ENCODE assay signal across 2 cellular contexts in genomic region chr22:19903513-19903912, GRCh38.
A peak's percentile ranks its signal among the peaks of the same experiment; 100 is the strongest.
TF ChIP-seq lines count a peak whose summit lies in the region.

No MANE protein-coding gene starts in this region.

TF ChIP-seq in GM23338, 12 proteins besides CTCF, POLR2A, EP300 and RAD21:
- TF ChIP-seq EZH2phosphoT487 (IDR thresholded peaks at IDR 0.05; ENCODE audit: unreplicated experiment) (no peak), ETS1 (IDR thresholded peaks at IDR 0.05) (no peak), STAT1 (IDR thresholded peaks at IDR 0.05; ENCODE audit: unreplicated experiment) (no peak), JUNB (IDR thresholded peaks at IDR 0.05; ENCODE audit: unreplicated experiment) (no peak), EZH2 (IDR thresholded peaks at IDR 0.05; ENCODE audit: low read depth, unreplicated experiment) (no peak), CREB1 (CRISPR knock-in tag; IDR thresholded peaks at IDR 0.05; ENCODE audit: low read depth) (no peak), REST (IDR thresholded peaks at IDR 0.05; ENCODE audit: unreplicated experiment) (no peak), ZNF462 (CRISPR knock-in tag; IDR thresholded peaks at IDR 0.05) (no peak), ZNF331 (CRISPR knock-in tag; IDR thresholded peaks at IDR 0.05; ENCODE audit: low read depth) (no peak), ZNF114 (CRISPR knock-in tag; IDR thresholded peaks at IDR 0.05) (no peak), NANOG (IDR thresholded peaks at IDR 0.05; ENCODE audit: borderline replicate concordance) (no peak), POLR2AphosphoS5 (IDR thresholded peaks at IDR 0.05; ENCODE audit: low read depth) (no peak)
TF ChIP-seq in GM23338: peak in this region for 0.

TF ChIP-seq in K562, 482 proteins besides CTCF, POLR2A, EP300 and RAD21:
- TF ChIP-seq HES1 (IDR thresholded peaks at IDR 0.05; ENCODE audit: low read depth) (no peak), ETS1 (conservative IDR thresholded peaks at IDR 0.05; ENCODE audit: control insufficient read depth, low read depth, low read length) (no peak), HMGN3 (IDR thresholded peaks at IDR 0.05; ENCODE audit: borderline replicate concordance, extremely low read depth, insufficient read length, low read depth, low read length) (peak; percentile 34), ZFP30 (CRISPR knock-in tag; IDR thresholded peaks at IDR 0.05; ENCODE audit: borderline replicate concordance) (no peak), BHLHE40 (IDR thresholded peaks at IDR 0.05; ENCODE audit: low read length) (peak; percentile 50; the same call in 1 of the 2 replicates), ZNF174 (CRISPR knock-in tag; IDR thresholded peaks at IDR 0.05) (no peak), ZNF77 (CRISPR knock-in tag; IDR thresholded peaks at IDR 0.05) (no peak), GATAD2B (IDR thresholded peaks at IDR 0.05; ENCODE audit: borderline replicate concordance) (no peak), ADNP (tag; IDR thresholded peaks at IDR 0.05) (no peak), RBFOX2 (IDR thresholded peaks at IDR 0.05; ENCODE audit: low read depth, low read length) (peak; percentile 40; the same call in 1 of the 2 replicates), POLR2G (IDR thresholded peaks at IDR 0.05; ENCODE audit: low read depth, low read length) (peak; percentile 28; the same call in 1 of the 2 replicates), SRSF9 (IDR thresholded peaks at IDR 0.05; ENCODE audit: borderline replicate concordance, low read depth, low read length) (no peak), PHB2 (IDR thresholded peaks at IDR 0.05; ENCODE audit: low read depth) (no peak), ASH1L (IDR thresholded peaks at IDR 0.05; ENCODE audit: borderline replicate concordance, low read depth, partially characterized antibody) (no peak), CBFA2T3 (IDR thresholded peaks at IDR 0.05) (no peak), FIP1L1 (IDR thresholded peaks at IDR 0.05; ENCODE audit: low read depth, low read length, poor library complexity, severe bottlenecking) (peak; percentile 34), ZNF134 (CRISPR knock-in tag; conservative IDR thresholded peaks at IDR 0.05) (no peak), EHMT2 (IDR thresholded peaks at IDR 0.05) (no peak), FOXJ2 (tag; IDR thresholded peaks at IDR 0.05) (no peak)
- TF ChIP-seq, protein P1, sequence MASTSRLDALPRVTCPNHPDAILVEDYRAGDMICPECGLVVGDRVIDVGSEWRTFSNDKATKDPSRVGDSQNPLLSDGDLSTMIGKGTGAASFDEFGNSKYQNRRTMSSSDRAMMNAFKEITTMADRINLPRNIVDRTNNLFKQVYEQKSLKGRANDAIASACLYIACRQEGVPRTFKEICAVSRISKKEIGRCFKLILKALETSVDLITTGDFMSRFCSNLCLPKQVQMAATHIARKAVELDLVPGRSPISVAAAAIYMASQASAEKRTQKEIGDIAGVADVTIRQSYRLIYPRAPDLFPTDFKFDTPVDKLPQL (IDR thresholded peaks at IDR 0.05; ENCODE audit: extremely low read depth, insufficient read length): no peak
- TF ChIP-seq, protein P2, sequence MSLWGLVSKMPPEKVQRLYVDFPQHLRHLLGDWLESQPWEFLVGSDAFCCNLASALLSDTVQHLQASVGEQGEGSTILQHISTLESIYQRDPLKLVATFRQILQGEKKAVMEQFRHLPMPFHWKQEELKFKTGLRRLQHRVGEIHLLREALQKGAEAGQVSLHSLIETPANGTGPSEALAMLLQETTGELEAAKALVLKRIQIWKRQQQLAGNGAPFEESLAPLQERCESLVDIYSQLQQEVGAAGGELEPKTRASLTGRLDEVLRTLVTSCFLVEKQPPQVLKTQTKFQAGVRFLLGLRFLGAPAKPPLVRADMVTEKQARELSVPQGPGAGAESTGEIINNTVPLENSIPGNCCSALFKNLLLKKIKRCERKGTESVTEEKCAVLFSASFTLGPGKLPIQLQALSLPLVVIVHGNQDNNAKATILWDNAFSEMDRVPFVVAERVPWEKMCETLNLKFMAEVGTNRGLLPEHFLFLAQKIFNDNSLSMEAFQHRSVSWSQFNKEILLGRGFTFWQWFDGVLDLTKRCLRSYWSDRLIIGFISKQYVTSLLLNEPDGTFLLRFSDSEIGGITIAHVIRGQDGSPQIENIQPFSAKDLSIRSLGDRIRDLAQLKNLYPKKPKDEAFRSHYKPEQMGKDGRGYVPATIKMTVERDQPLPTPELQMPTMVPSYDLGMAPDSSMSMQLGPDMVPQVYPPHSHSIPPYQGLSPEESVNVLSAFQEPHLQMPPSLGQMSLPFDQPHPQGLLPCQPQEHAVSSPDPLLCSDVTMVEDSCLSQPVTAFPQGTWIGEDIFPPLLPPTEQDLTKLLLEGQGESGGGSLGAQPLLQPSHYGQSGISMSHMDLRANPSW (CRISPR knock-in tag; IDR thresholded peaks at IDR 0.05): no peak
